ENCODE assay signal across 12 cellular contexts in genomic region chr14:65792208-65792905, GRCh38.
DNase-seq lines count a peak whose midpoint lies in the region; ATAC-seq, FAIRE-seq and TF ChIP-seq lines count a peak whose summit lies in the region.
"Had no signal": no experiment of that assay in that cellular context is flagged by ENCODE, and none has a peak within 500 bp of the region (broad histone marks: within the 10 kb centered on the region; RNA-seq: fewer than 3 reads in every experiment).

No MANE protein-coding gene starts in this region.

- DNase-seq in right cardiac atrium (no peak), cardiac septum (ENCODE audit: low spot score) (no peak), RPMI7951 (ENCODE audit: low read depth) (peak; percentile 61), fibroblast of mammary gland (ENCODE audit: low read depth) (peak; percentile 29), urothelium cell line (ENCODE audit: low spot score) (peak; percentile 80), cerebellum (ENCODE audit: low spot score) (no peak), SHP77 treated with DMSO at 0.1 percent for 48 hours (lab: John Stamatoyannopoulos, UW) (no peak)
- DNase-seq in stimulated activated naive CD4-positive, alpha-beta T cell treated with Interleukin-2 at 50 U/mL for 16 hours (lab: John Stamatoyannopoulos, UW) = no peak
- DNase-seq: activated CD8-positive, alpha-beta memory T cell treated with anti-CD3 and anti-CD28 coated beads, Interleukin-2, amount 10 ng/mL, durations not matched to agents 7 days and 5 days; activated naive CD4-positive, alpha-beta T cell treated with anti-CD3 and anti-CD28 coated beads, Interleukin-2, amount 10 ng/mL, durations not matched to agents 7 days and 5 days; NCI-H2107; posterior cingulate gyrus had no signal

- 53% methylated on average over 9 of the region's 9 CpGs for WGBS in right cardiac atrium

- H3K27me3 ChIP-seq in right cardiac atrium (ENCODE audit: control insufficient read depth, insufficient read depth) = no peaks in the 10 kb centered on the region

- no peak for TF ChIP-seq CTCF in fibroblast of mammary gland (conservative IDR thresholded peaks at IDR 0.05; ENCODE audit: control insufficient read depth, insufficient read depth, low read depth, low read length)

- intact Hi-C loops in right cardiac atrium (cut with DNase I) (no loop called here), cardiac septum (cut with DNase I) (no loop called here)

- ATAC-seq in right cardiac atrium = peak; percentile 22 to 56

- no peaks in the 10 kb centered on the region for H3K9me3 ChIP-seq in right cardiac atrium (ENCODE audit: control insufficient read depth, low read length)

- no peak for FAIRE-seq in urothelium cell line (lab: Jason Lieb, UNC)

- no peaks in the 10 kb centered on the region for H3K4me1 ChIP-seq in right cardiac atrium (ENCODE audit: control insufficient read depth, insufficient read depth, low read length)

- no peak overlapping the region for H3K27ac ChIP-seq in right cardiac atrium (ENCODE audit: low read length)

- H3K4me3 ChIP-seq in right cardiac atrium (ENCODE audit: low read length) (no peak overlapping the region), fibroblast of mammary gland (ENCODE audit: control insufficient read depth, low read depth, low read length) (no peak overlapping the region)

Comparison
In these comparisons a context has a peak if more than half of its experiments do, and no peak if none do; other contexts are left out.
1. DNase-seq: peak in RPMI7951 (single experiment), fibroblast of mammary gland (single experiment) and urothelium cell line (single experiment); none in right cardiac atrium (0 of 3), cardiac septum (single experiment), cerebellum (single experiment), stimulated activated naive CD4-positive, alpha-beta T cell treated with Interleukin-2 at 50 U/mL for 16 hours (single experiment) and SHP77 treated with DMSO at 0.1 percent for 48 hours (single experiment).